In the genomic region with DNA sequence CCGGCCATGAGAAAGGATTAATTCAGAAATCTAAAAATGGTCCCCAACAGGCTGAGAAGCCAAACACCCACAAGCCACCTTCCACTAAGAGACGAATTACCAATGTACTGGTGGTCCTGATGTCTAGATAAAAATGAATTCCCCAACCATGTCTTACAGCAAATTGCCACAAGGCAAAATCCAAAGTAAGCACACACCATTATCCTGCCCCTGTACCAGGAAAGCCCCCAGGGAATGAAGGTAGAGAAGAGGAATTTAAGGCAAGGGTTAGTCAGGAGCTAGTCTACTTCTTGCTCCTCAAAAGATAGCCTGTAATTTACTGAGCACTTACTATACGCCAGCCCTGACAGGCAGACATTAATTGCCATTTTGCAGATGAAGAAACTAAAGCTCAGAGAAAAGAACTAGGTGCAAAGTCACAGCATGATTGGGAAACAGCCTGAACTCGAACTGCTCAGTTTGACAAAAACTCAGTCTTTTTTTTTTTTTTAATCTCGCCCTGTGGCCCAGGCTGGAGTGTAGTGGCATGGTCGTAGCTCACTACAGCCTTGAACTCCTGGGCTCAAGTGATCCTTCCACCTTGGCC, we compare ENCODE assay signal across 1 cellular context.
TF ChIP-seq lines count a peak whose summit lies in the region.

No MANE protein-coding gene starts in this region.

TF ChIP-seq in GM23338, 12 proteins besides CTCF, POLR2A, EP300 and RAD21 (continued from another document):
- TF ChIP-seq, protein P1, sequence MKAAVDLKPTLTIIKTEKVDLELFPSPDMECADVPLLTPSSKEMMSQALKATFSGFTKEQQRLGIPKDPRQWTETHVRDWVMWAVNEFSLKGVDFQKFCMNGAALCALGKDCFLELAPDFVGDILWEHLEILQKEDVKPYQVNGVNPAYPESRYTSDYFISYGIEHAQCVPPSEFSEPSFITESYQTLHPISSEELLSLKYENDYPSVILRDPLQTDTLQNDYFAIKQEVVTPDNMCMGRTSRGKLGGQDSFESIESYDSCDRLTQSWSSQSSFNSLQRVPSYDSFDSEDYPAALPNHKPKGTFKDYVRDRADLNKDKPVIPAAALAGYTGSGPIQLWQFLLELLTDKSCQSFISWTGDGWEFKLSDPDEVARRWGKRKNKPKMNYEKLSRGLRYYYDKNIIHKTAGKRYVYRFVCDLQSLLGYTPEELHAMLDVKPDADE (IDR thresholded peaks at IDR 0.05): no peak
